1 cellular context compared by ENCODE assay signal in the genomic region with DNA sequence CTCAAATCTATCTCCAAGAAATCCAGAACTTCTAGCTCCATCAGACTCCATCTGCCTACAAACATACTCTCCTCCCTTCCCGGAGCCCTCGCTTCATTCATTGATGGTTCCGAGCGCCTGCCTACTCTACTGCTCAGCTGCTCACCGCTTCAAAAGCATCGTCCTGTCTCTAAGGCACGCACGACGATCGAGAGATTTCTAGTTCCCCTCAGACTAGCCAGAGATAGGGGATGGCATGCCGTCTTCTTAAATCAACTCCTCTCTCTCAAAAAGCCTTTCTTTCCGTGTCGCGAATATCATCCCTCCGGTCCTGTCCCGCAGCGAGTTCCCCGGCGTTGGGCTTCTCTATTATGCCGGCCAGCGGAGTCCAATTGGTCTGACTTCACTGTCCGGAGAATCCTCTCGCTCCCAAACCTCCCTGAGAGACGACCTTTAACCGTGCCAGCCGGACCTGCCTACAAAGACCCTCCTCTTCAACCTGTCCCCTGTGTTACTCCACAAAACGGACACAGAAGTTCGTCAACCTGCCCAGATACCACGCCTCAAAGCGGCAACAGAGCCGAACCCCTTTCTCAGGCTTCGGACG.
TF ChIP-seq lines count a peak whose summit lies in the region.

No MANE protein-coding gene starts in this region.

TF ChIP-seq in GM12878, 131 proteins besides CTCF, POLR2A, EP300 and RAD21:
- TF ChIP-seq WRNIP1 (IDR thresholded peaks at IDR 0.05; ENCODE audit: borderline replicate concordance, low read depth, low read length), result 0 out of 2 replicates have a peak, but pooled peaks have one; percentile 20
- no peak for TF ChIP-seq LARP7 (IDR thresholded peaks at IDR 0.05)
- no peak for TF ChIP-seq SMAD5 (IDR thresholded peaks at IDR 0.05; ENCODE audit: low read depth)
- 0 out of 2 replicates have a peak, but pooled peaks have one; percentile 28 for TF ChIP-seq GATAD2B (conservative IDR thresholded peaks at IDR 0.05; ENCODE audit: low read depth)
- 0 out of 2 replicates have a peak, but pooled peaks have one; percentile 27 for TF ChIP-seq MTA2 (IDR thresholded peaks at IDR 0.05; ENCODE audit: low read depth)
- TF ChIP-seq DPF2 (IDR thresholded peaks at IDR 0.05), result peak; percentile 14; the same call in 1 of the 2 replicates
